Comparison of ENCODE assay signal across 2 cellular contexts in the genomic region with DNA sequence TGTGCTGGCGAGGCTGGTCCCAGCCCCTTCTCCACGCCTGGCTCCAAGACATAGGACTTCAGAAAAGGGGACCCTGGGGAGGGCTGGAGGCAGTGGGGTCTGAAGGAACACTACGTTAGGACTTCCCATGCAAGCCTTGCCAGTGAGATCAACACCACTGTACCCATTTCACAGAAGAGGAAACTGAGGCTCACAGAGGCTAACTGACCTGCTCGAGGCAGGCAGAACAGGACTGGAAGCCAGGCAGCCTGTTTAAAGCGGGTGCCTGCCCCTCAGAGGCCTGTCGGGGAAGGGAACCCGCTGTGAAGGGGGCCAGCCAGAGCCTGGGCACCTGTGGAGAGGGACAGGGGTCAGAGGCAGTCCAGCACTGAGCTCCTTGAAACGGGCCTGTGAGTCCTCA.
TF ChIP-seq lines count a peak whose summit lies in the region.

No MANE protein-coding gene starts in this region.

TF ChIP-seq in A549, 52 proteins besides CTCF, POLR2A, EP300 and RAD21:
- no peak for TF ChIP-seq RARB (CRISPR knock-in tag; IDR thresholded peaks at IDR 0.05)
- peak; percentile 54; the same call in 1 of the 2 replicates for TF ChIP-seq KDM1A (IDR thresholded peaks at IDR 0.05; ENCODE audit: low read depth)
TF ChIP-seq in A549: peak in this region for 1.

TF ChIP-seq in HepG2, 621 proteins besides CTCF, POLR2A, EP300 and RAD21:
- TF ChIP-seq IRX3 (CRISPR knock-in tag; IDR thresholded peaks at IDR 0.05; ENCODE audit: borderline replicate concordance, low read depth): no peak
- peak; percentile 72 for TF ChIP-seq ZMYM3 (CRISPR knock-in tag; IDR thresholded peaks at IDR 0.05)
- TF ChIP-seq ZNF629 (CRISPR knock-in tag; conservative IDR thresholded peaks at IDR 0.05): peak; percentile 95
